Comparison of ENCODE assay signal across 31 cellular contexts in the genomic region with DNA sequence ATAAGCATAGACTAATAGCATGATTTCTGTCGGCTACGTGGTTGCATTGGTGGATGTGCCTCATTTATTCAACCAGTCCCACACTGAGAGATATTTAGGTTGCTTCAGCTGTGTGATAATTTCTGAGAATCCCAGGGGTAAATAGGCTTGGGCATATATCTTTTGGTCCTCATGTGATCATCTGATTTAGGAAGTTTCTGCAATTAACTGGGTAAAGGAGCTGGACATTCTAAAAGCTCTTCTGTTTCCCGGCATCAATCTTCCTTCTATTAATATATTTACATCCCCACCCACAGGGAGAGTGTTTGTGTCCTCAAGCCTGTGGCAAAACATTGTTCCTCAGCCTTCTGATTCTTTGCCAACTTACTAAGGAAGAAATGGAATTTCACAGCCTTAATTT.
"Had no signal": no experiment of that assay in that cellular context is flagged by ENCODE, and none has a peak within 500 bp of the region (broad histone marks: within the 10 kb centered on the region; RNA-seq: fewer than 3 reads in every experiment).

No MANE protein-coding gene starts in this region.

- H3K27me3 Mint-ChIP-seq: progenitor cell of endocrine pancreas; stimulated activated memory B cell treated with anti-CD40 and anti-IgM and Interleukin-4, amounts not matched to agents 10 μg/mL and 1 μg/mL and 100 μg/mL, for 72 hours; stimulated activated naive CD8-positive, alpha-beta T cell treated with anti-CD3 and anti-CD28 coated beads, Interleukin-15, amount 100 ng/mL, for 72 hours; type B pancreatic cell had no signal

- DNase-seq: naive thymus-derived CD4-positive, alpha-beta T cell; natural killer cell; occipital lobe; ovary; posterior cingulate gyrus; psoas muscle; right cardiac atrium; small intestine; spleen; stimulated activated CD4-positive, alpha-beta T cell treated with anti-CD3 and anti-CD28 coated beads, Interleukin-12 subunit alpha, Interleukin-12 subunit beta, amount 100 ng/mL, for 4 hours; stimulated activated CD4-positive, alpha-beta T cell treated with anti-CD3 and anti-CD28 coated beads, Interleukin-1b, Interleukin-23, amount 100 ng/mL, for 48 hours; stimulated activated CD4-positive, alpha-beta T cell treated with anti-CD3 and anti-CD28 coated beads, Interleukin-4, amount 100 ng/mL, for 1 hour; stimulated activated CD4-positive, alpha-beta T cell treated with anti-CD3 and anti-CD28 coated beads, Interleukin-4, amount 100 ng/mL, for 4 hours; stimulated activated CD8-positive, alpha-beta memory T cell treated with anti-CD3 and anti-CD28 coated beads, Interleukin-4, amount 100 ng/mL, for 48 hours; stimulated activated naive CD4-positive, alpha-beta T cell; stimulated activated naive CD8-positive, alpha-beta T cell treated with anti-CD3 and anti-CD28 coated beads, Interleukin-15, amount 100 ng/mL, for 72 hours; stimulated activated naive CD8-positive, alpha-beta T cell treated with anti-CD3 and anti-CD28 coated beads, Interleukin-15, Interleukin-2, amounts not matched to agents 100 U/mL and 50 U/mL, for 24 hours; substantia nigra; testis; tibial artery; transverse colon; upper lobe of right lung; uterus had no signal

- H3K4me3 ChIP-seq: neural progenitor cell, ovary, psoas muscle, spleen, suprapubic skin, testis, tibial artery, transverse colon, upper lobe of right lung, uterus had no signal

- ATAC-seq: naive thymus-derived CD4-positive, alpha-beta T cell; natural killer cell; psoas muscle; right cardiac atrium; sciatic nerve; stimulated activated memory B cell treated with anti-CD40 and anti-IgM and Interleukin-4, amounts not matched to agents 10 μg/mL and 1 μg/mL and 100 μg/mL, for 72 hours; stimulated activated naive CD8-positive, alpha-beta T cell treated with anti-CD3 and anti-CD28 coated beads, Interleukin-15, amount 100 ng/mL, for 72 hours; stimulated activated naive CD8-positive, alpha-beta T cell treated with anti-CD3 and anti-CD28 coated beads, Interleukin-15, Interleukin-2, amounts not matched to agents 100 U/mL and 50 U/mL, for 24 hours; upper lobe of right lung had no signal

- H3K9me3 ChIP-seq: ovary, psoas muscle, suprapubic skin, testis, tibial artery, transverse colon, upper lobe of right lung, uterus had no signal

- H3K4me1 Mint-ChIP-seq: naive thymus-derived CD4-positive, alpha-beta T cell; natural killer cell; neural progenitor cell; stimulated activated memory B cell treated with anti-CD40 and anti-IgM and Interleukin-4, amounts not matched to agents 10 μg/mL and 1 μg/mL and 100 μg/mL, for 72 hours; stimulated activated naive CD8-positive, alpha-beta T cell treated with anti-CD3 and anti-CD28 coated beads, Interleukin-15, amount 100 ng/mL, for 72 hours had no signal

- H3K27ac ChIP-seq: neural progenitor cell, ovary, parathyroid adenoma, psoas muscle, spleen, suprapubic skin, testis, tibial artery, transverse colon, upper lobe of right lung, uterus had no signal

- H3K27me3 ChIP-seq: neural progenitor cell, ovary, spleen, suprapubic skin, testis, tibial artery, transverse colon, upper lobe of right lung, uterus had no signal

- H3K27ac Mint-ChIP-seq: naive thymus-derived CD4-positive, alpha-beta T cell; natural killer cell; nephron; neural progenitor cell; progenitor cell of endocrine pancreas; stimulated activated memory B cell treated with anti-CD40 and anti-IgM and Interleukin-4, amounts not matched to agents 10 μg/mL and 1 μg/mL and 100 μg/mL, for 72 hours; stimulated activated naive CD8-positive, alpha-beta T cell treated with anti-CD3 and anti-CD28 coated beads, Interleukin-15, amount 100 ng/mL, for 72 hours; type B pancreatic cell had no signal

- H3K79me2 ChIP-seq: parathyroid adenoma had no signal

- H3K4me3 Mint-ChIP-seq: naive thymus-derived CD4-positive, alpha-beta T cell; natural killer cell; nephron; neural progenitor cell; stimulated activated memory B cell treated with anti-CD40 and anti-IgM and Interleukin-4, amounts not matched to agents 10 μg/mL and 1 μg/mL and 100 μg/mL, for 72 hours; stimulated activated naive CD8-positive, alpha-beta T cell treated with anti-CD3 and anti-CD28 coated beads, Interleukin-15, amount 100 ng/mL, for 72 hours; type B pancreatic cell had no signal

- H3K4me1 ChIP-seq: neural progenitor cell, parathyroid adenoma, psoas muscle, spleen, suprapubic skin, testis, tibial artery, upper lobe of right lung, uterus had no signal

- H3K36me3 Mint-ChIP-seq: naive thymus-derived CD4-positive, alpha-beta T cell; natural killer cell; neural progenitor cell; stimulated activated memory B cell treated with anti-CD40 and anti-IgM and Interleukin-4, amounts not matched to agents 10 μg/mL and 1 μg/mL and 100 μg/mL, for 72 hours; type B pancreatic cell had no signal

- H3K36me3 ChIP-seq: neural progenitor cell, ovary, spleen, suprapubic skin, tibial artery, transverse colon, upper lobe of right lung, uterus had no signal

- H2AFZ ChIP-seq: neural progenitor cell, parathyroid adenoma had no signal

- H3K9ac ChIP-seq: neural progenitor cell, parathyroid adenoma had no signal

- H3K4me2 ChIP-seq: neural progenitor cell had no signal
